Comparison of ENCODE assay signal across 18 cellular contexts in the genomic region with DNA sequence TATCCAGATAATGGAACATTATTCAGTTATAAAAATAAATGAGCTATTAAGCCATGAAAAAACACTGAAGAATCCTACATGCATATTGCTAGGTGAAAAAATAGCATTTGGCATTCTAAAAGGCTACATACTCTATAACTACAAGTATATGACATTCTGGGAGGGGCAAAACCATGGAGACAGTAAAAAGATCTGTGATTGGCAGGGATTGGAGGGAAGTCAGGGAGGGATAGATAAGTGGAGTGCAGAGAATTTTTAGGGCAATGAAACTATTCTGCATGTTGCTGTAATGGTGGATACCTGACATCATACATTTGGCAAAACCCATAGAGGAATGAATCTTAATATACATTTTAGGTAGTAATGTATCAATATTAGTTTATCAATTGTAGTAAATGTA.
"Had no signal": no experiment of that assay in that cellular context is flagged by ENCODE, and none has a peak within 500 bp of the region (broad histone marks: within the 10 kb centered on the region; RNA-seq: fewer than 3 reads in every experiment).

No MANE protein-coding gene starts in this region.

- H3K27ac ChIP-seq: esophagus muscularis mucosa, gastroesophageal sphincter, neutrophil, psoas muscle, right lobe of liver, tibial artery, upper lobe of left lung had no signal

- H3K27me3 ChIP-seq: esophagus muscularis mucosa, gastroesophageal sphincter, neutrophil, right lobe of liver, tibial artery, upper lobe of left lung had no signal

- H3K27ac Mint-ChIP-seq: naive thymus-derived CD4-positive, alpha-beta T cell; stimulated activated effector memory CD8-positive, alpha-beta T cell treated with anti-CD3 and anti-CD28 coated beads, Interleukin-12 subunit alpha, Interleukin-12 subunit beta, amount 100 ng/mL, for 72 hours had no signal

- H3K9me3 Mint-ChIP-seq: naive thymus-derived CD4-positive, alpha-beta T cell; stimulated activated effector memory CD8-positive, alpha-beta T cell treated with anti-CD3 and anti-CD28 coated beads, Interleukin-12 subunit alpha, Interleukin-12 subunit beta, amount 100 ng/mL, for 72 hours had no signal

- ATAC-seq: gastroesophageal sphincter; left lobe of liver; naive thymus-derived CD4-positive, alpha-beta T cell; psoas muscle; right lobe of liver; stimulated activated effector memory CD8-positive, alpha-beta T cell treated with anti-CD3 and anti-CD28 coated beads, Interleukin-12 subunit alpha, Interleukin-12 subunit beta, amount 100 ng/mL, for 72 hours; stimulated activated naive CD8-positive, alpha-beta T cell treated with anti-CD3 and anti-CD28 coated beads, Interleukin-15, Interleukin-2, amounts not matched to agents 100 U/mL and 50 U/mL, for 24 hours had no signal

- DNase-seq: effector memory CD4-positive, alpha-beta T cell; glutamatergic neuron; islet precursor cell; mammary epithelial cell; naive thymus-derived CD4-positive, alpha-beta T cell; psoas muscle; retina; right lobe of liver; stimulated activated CD4-positive, alpha-beta T cell treated with anti-CD3 and anti-CD28 coated beads, Interleukin-4, amount 100 ng/mL, for 1 hour; stimulated activated CD8-positive, alpha-beta memory T cell treated with anti-CD3 and anti-CD28 coated beads, Interleukin-4, amount 100 ng/mL, for 48 hours; stimulated activated naive CD8-positive, alpha-beta T cell treated with anti-CD3 and anti-CD28 coated beads, Interleukin-15, Interleukin-2, amounts not matched to agents 100 U/mL and 50 U/mL, for 24 hours; tibial artery; upper lobe of left lung had no signal

- H3K4me3 Mint-ChIP-seq: naive thymus-derived CD4-positive, alpha-beta T cell; stimulated activated effector memory CD8-positive, alpha-beta T cell treated with anti-CD3 and anti-CD28 coated beads, Interleukin-12 subunit alpha, Interleukin-12 subunit beta, amount 100 ng/mL, for 72 hours had no signal

- H3K27me3 Mint-ChIP-seq: naive thymus-derived CD4-positive, alpha-beta T cell had no signal

- H3K36me3 ChIP-seq: esophagus muscularis mucosa, gastroesophageal sphincter, neutrophil, right lobe of liver, tibial artery, upper lobe of left lung had no signal

- H3K36me3 Mint-ChIP-seq: stimulated activated effector memory CD8-positive, alpha-beta T cell treated with anti-CD3 and anti-CD28 coated beads, Interleukin-12 subunit alpha, Interleukin-12 subunit beta, amount 100 ng/mL, for 72 hours had no signal

- H3K9me3 ChIP-seq: esophagus muscularis mucosa, gastroesophageal sphincter, neutrophil, psoas muscle, right lobe of liver, tibial artery, upper lobe of left lung had no signal

- H3K4me3 ChIP-seq: esophagus muscularis mucosa, gastroesophageal sphincter, psoas muscle, right lobe of liver, tibial artery, upper lobe of left lung had no signal
